Comparison of ENCODE assay signal across 12 cellular contexts in the genomic region with DNA sequence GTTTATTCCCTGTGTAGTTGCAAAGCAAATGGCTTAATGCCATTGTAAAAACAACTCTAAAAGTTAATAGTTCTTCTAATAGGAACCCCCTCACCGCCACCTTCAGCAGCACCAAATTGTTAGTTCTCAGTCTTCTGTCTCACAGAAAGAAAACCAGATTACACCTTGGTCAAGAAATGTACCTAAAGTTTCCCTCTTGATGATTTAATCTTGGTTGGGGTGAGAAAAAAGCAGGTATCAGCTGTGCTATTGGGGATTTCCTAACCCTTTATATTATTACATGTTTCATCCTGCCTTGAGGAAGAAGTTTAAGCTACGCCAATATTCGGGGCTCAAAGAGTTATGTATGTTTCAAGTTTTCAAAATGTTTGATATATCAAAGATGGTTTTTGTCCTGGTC. TPM values are rescaled to one million over a fixed set of nuclear protein-coding genes. Genes with fewer than 3 reads are reported as not detected.
DNase-seq lines count a peak whose midpoint lies in the region; ATAC-seq and TF ChIP-seq lines count a peak whose summit lies in the region.
"Had no signal": no experiment of that assay in that cellular context is flagged by ENCODE, and none has a peak within 500 bp of the region (broad histone marks: within the 10 kb centered on the region; RNA-seq: fewer than 3 reads in every experiment).

No MANE protein-coding gene starts in this region.

- no peak overlapping the region for H3K27ac Mint-ChIP-seq in stimulated activated naive CD8-positive, alpha-beta T cell treated with anti-CD3 and anti-CD28 coated beads, Interleukin-15, amount 100 ng/mL, for 72 hours
- no peak overlapping the region for H3K27ac Mint-ChIP-seq in effector memory CD8-positive, alpha-beta T cell
- H3K27ac Mint-ChIP-seq: CD4-positive, CD25-positive, alpha-beta regulatory T cell; H9 had no signal

- POLR2A ChIA-PET in PC-9 (lab: Charles Lee; ENCODE audit: unreplicated experiment): no interaction called here

- H3K27ac ChIP-seq in PC-9: no peak overlapping the region
- H3K27ac ChIP-seq in prostate gland: no peak overlapping the region

- no peaks in the 10 kb centered on the region for H3K36me3 ChIP-seq in PC-9 (ENCODE audit: low read depth)
- H3K36me3 ChIP-seq in prostate gland: no peaks in the 10 kb centered on the region

- H4K20me1 ChIP-seq in PC-9 (ENCODE audit: insufficient read depth): no peaks in the 10 kb centered on the region

- peaks cover 0 to 5% of the 10 kb centered on the region in 2 donors for H3K9me3 Mint-ChIP-seq in stimulated activated naive CD8-positive, alpha-beta T cell treated with anti-CD3 and anti-CD28 coated beads, Interleukin-15, amount 100 ng/mL, for 72 hours
- no peaks in the 10 kb centered on the region for H3K9me3 Mint-ChIP-seq in effector memory CD8-positive, alpha-beta T cell
- H3K9me3 Mint-ChIP-seq: H9 had no signal

- no TSS peak for BruUV-seq in PC-9 (replicated peaks; lab: Mats Ljungman, UMichigan)

- peaks cover 24% of the 10 kb centered on the region for H3K4me1 Mint-ChIP-seq in stimulated activated naive CD8-positive, alpha-beta T cell treated with anti-CD3 and anti-CD28 coated beads, Interleukin-15, amount 100 ng/mL, for 72 hours
- peaks cover 0 to 6% of the 10 kb centered on the region in 2 donors for H3K4me1 Mint-ChIP-seq in effector memory CD8-positive, alpha-beta T cell (ENCODE audit: low read depth in 2 of 2)
- H3K4me1 Mint-ChIP-seq: CD4-positive, CD25-positive, alpha-beta regulatory T cell had no signal

- CTCF ChIA-PET in PC-9 (lab: Charles Lee): no interaction called here

- H3K4me1 ChIP-seq in PC-9 (replicated peaks; ENCODE audit: insufficient read depth) (peaks cover 28% of the 10 kb centered on the region), prostate gland (replicated peaks) (no peaks in the 10 kb centered on the region)

- ATAC-seq in stimulated activated naive CD8-positive, alpha-beta T cell treated with anti-CD3 and anti-CD28 coated beads, Interleukin-15, amount 100 ng/mL, for 72 hours: peak; percentile 80
- ATAC-seq in stimulated activated naive CD8-positive, alpha-beta T cell treated with anti-CD3 and anti-CD28 coated beads, Interleukin-15, Interleukin-2, amounts not matched to agents 100 U/mL and 50 U/mL, for 24 hours: no peak
- ATAC-seq in effector memory CD8-positive, alpha-beta T cell (replicated peaks): peak; percentile 32
- no peak for ATAC-seq in HG02852 (IDR thresholded peaks at IDR 0.05; ENCODE audit: unreplicated experiment)
- no peak for ATAC-seq in GM18909 (IDR thresholded peaks at IDR 0.05; ENCODE audit: poor library complexity, unreplicated experiment)

- TF ChIP-seq CTCF in PC-9 (conservative IDR thresholded peaks at IDR 0.05) (no peak), prostate gland (IDR thresholded peaks at IDR 0.05) (no peak)

- no peaks in the 10 kb centered on the region for H3K36me3 Mint-ChIP-seq in effector memory CD8-positive, alpha-beta T cell (ENCODE audit: insufficient read depth)
- H3K36me3 Mint-ChIP-seq: CD4-positive, CD25-positive, alpha-beta regulatory T cell had no signal

- H3K9me3 ChIP-seq in PC-9 (ENCODE audit: insufficient read depth, low read depth) (0 out of 2 replicates have a peak, but pooled peaks cover 6% of the 10 kb centered on the region), prostate gland (no peaks in the 10 kb centered on the region)

- no peaks in the 10 kb centered on the region for H3K27me3 ChIP-seq in PC-9 (ENCODE audit: insufficient read depth, low read depth)
- no peaks in the 10 kb centered on the region for H3K27me3 ChIP-seq in prostate gland (replicated peaks; ENCODE audit: insufficient read depth)

- H3K27me3 Mint-ChIP-seq in stimulated activated naive CD8-positive, alpha-beta T cell treated with anti-CD3 and anti-CD28 coated beads, Interleukin-15, amount 100 ng/mL, for 72 hours: peaks cover 66% of the 10 kb centered on the region
- peaks cover 16 to 18% of the 10 kb centered on the region in 2 donors for H3K27me3 Mint-ChIP-seq in effector memory CD8-positive, alpha-beta T cell

- H3K4me3 Mint-ChIP-seq in stimulated activated naive CD8-positive, alpha-beta T cell treated with anti-CD3 and anti-CD28 coated beads, Interleukin-15, amount 100 ng/mL, for 72 hours: peak overlapping the region; percentile 34 to 38
- no peak overlapping the region for H3K4me3 Mint-ChIP-seq in effector memory CD8-positive, alpha-beta T cell
- H3K4me3 Mint-ChIP-seq: CD4-positive, CD25-positive, alpha-beta regulatory T cell; H9 had no signal

- peak overlapping the region; percentile 5 for H3K4me2 ChIP-seq in PC-9

- H3K4me3 ChIP-seq in PC-9: no peak overlapping the region
- H3K4me3 ChIP-seq in prostate gland: no peak overlapping the region

- no peaks in the 10 kb centered on the region for H3K79me2 ChIP-seq in PC-9 (ENCODE audit: low read depth)

- 50% methylated on average over 3 of the region's 3 CpGs for WGBS in prostate gland

- no peak for DNase-seq in stimulated activated naive CD8-positive, alpha-beta T cell treated with anti-CD3 and anti-CD28 coated beads, Interleukin-15, amount 100 ng/mL, for 72 hours
- no peak for DNase-seq in stimulated activated naive CD8-positive, alpha-beta T cell treated with anti-CD3 and anti-CD28 coated beads, Interleukin-15, Interleukin-2, amounts not matched to agents 100 U/mL and 50 U/mL, for 24 hours
- DNase-seq in PC-9: no peak
- no peak for DNase-seq in effector memory CD8-positive, alpha-beta T cell
- DNase-seq in prostate gland (ENCODE audit: low spot score): no peak
- no peak for DNase-seq in SKM-1 treated with dmso at 0.1 percent for 144 hours (lab: John Stamatoyannopoulos, UW; ENCODE audit: unreplicated experiment)
- DNase-seq: CD4-positive, CD25-positive, alpha-beta regulatory T cell; GF-D8; H9; Kasumi-1 had no signal

- peaks cover 16% of the 10 kb centered on the region; the same call in 1 of the 2 replicates for H3F3A ChIP-seq in PC-9 (ENCODE audit: insufficient read depth, low read depth)

- no peak overlapping the region for H2AFZ ChIP-seq in PC-9

- no peaks in the 10 kb centered on the region for H3K9me2 ChIP-seq in PC-9 (ENCODE audit: insufficient read depth)

- TF ChIP-seq POLR2A in prostate gland (IDR thresholded peaks at IDR 0.05): no peak

- intact Hi-C loops in PC-9 (cut with micrococcal nuclease; ENCODE audit: unreplicated experiment) (no loop called here), prostate gland (cut with DNase I) (no loop called here)

RNA-seq across cellular contexts. Expression of a gene that starts 17.0 kb away (rescaled TPM):
- total RNA-seq in PC-9 (2021): 4.9 and 5.1 TPM in 2 replicates
- 10 to 100 TPM in 1 of 2 donors, 1 to 10 TPM in 1; 4.0 to 10.1 TPM for total RNA-seq in prostate gland

RNA-seq across cellular contexts. Expression of a gene that starts 23.8 kb away (rescaled TPM):
- total RNA-seq in PC-9 (2021) (56.5 and 77.5 TPM in 2 replicates), prostate gland (10 to 100 TPM; 34.3 to 40.4 TPM)

Comparison
In these comparisons a context has a peak if more than half of its experiments do, and no peak if none do; other contexts are left out.
1. ATAC-seq: peak in stimulated activated naive CD8-positive, alpha-beta T cell treated with anti-CD3 and anti-CD28 coated beads, Interleukin-15, amount 100 ng/mL, for 72 hours (single experiment) and effector memory CD8-positive, alpha-beta T cell (single experiment); none in stimulated activated naive CD8-positive, alpha-beta T cell treated with anti-CD3 and anti-CD28 coated beads, Interleukin-15, Interleukin-2, amounts not matched to agents 100 U/mL and 50 U/mL, for 24 hours (single experiment), HG02852 (single experiment) and GM18909 (single experiment).
2. H3K4me3 Mint-ChIP-seq: peak in stimulated activated naive CD8-positive, alpha-beta T cell treated with anti-CD3 and anti-CD28 coated beads, Interleukin-15, amount 100 ng/mL, for 72 hours (2 of 2); none in effector memory CD8-positive, alpha-beta T cell (0 of 2).